Comparison of ENCODE assay signal across 2 cellular contexts in the genomic region with DNA sequence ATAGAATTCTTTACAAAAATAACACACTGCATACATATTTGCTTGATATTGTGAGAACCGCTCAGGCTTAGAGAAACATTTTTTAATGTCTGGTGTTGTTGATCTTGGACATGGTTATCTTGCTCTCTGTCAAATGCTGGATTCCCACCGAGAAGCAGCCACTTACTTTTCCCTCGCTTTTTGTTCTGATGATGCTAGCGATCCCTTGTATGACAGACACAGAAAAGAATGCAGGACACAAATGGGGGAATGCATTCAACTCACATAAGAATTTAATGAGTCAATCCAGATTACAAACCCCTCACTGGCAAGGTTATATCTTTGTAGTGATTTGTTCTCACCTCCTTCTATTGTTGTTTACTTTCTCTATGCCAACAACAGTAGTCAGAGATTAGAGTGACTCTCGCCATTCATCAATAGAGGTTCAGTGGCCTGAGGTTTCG.
TF ChIP-seq lines count a peak whose summit lies in the region.

No MANE protein-coding gene starts in this region.

TF ChIP-seq in A549, 52 proteins besides CTCF, POLR2A, EP300 and RAD21 (continued from another document):
- TF ChIP-seq SMC3 (IDR thresholded peaks at IDR 0.05) (no peak), FOSL2 (IDR thresholded peaks at IDR 0.05) (no peak), FOSL2 (CRISPR knock-in tag; IDR thresholded peaks at IDR 0.05) (peak; percentile 93), ZC3H11A (IDR thresholded peaks at IDR 0.05) (no peak), RFX5 (IDR thresholded peaks at IDR 0.05) (no peak), GATA3 (IDR thresholded peaks at IDR 0.05; ENCODE audit: borderline replicate concordance) (peak; percentile 80; the same call in 1 of the 2 replicates), TFCP2L1 (CRISPR knock-in tag; IDR thresholded peaks at IDR 0.05) (no peak), ZNF302 (CRISPR knock-in tag; IDR thresholded peaks at IDR 0.05) (no peak)
- TF ChIP-seq, protein P1, sequence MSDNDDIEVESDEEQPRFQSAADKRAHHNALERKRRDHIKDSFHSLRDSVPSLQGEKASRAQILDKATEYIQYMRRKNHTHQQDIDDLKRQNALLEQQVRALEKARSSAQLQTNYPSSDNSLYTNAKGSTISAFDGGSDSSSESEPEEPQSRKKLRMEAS (IDR thresholded peaks at IDR 0.05), result peak; percentile 85
- TF ChIP-seq, protein P2, sequence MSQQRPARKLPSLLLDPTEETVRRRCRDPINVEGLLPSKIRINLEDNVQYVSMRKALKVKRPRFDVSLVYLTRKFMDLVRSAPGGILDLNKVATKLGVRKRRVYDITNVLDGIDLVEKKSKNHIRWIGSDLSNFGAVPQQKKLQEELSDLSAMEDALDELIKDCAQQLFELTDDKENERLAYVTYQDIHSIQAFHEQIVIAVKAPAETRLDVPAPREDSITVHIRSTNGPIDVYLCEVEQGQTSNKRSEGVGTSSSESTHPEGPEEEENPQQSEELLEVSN (IDR thresholded peaks at IDR 0.05; ENCODE audit: borderline replicate concordance, low read depth), result peak; percentile 94
- TF ChIP-seq, protein P3, sequence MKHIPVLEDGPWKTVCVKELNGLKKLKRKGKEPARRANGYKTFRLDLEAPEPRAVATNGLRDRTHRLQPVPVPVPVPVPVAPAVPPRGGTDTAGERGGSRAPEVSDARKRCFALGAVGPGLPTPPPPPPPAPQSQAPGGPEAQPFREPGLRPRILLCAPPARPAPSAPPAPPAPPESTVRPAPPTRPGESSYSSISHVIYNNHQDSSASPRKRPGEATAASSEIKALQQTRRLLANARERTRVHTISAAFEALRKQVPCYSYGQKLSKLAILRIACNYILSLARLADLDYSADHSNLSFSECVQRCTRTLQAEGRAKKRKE (CRISPR knock-in tag; IDR thresholded peaks at IDR 0.05; ENCODE audit: low read depth), result peak; percentile 36; the same call in 1 of the 2 replicates

TF ChIP-seq in WTC11, 78 proteins besides CTCF, POLR2A, EP300 and RAD21 (continued from another document):
- TF ChIP-seq ZNF263 (CRISPR knock-in tag; IDR thresholded peaks at IDR 0.05; ENCODE audit: low read depth) (no peak), MXD4 (CRISPR knock-in tag; IDR thresholded peaks at IDR 0.05; ENCODE audit: borderline replicate concordance) (no peak), RELA (CRISPR knock-in tag; IDR thresholded peaks at IDR 0.05; ENCODE audit: borderline replicate concordance) (no peak)
- TF ChIP-seq, protein P4, sequence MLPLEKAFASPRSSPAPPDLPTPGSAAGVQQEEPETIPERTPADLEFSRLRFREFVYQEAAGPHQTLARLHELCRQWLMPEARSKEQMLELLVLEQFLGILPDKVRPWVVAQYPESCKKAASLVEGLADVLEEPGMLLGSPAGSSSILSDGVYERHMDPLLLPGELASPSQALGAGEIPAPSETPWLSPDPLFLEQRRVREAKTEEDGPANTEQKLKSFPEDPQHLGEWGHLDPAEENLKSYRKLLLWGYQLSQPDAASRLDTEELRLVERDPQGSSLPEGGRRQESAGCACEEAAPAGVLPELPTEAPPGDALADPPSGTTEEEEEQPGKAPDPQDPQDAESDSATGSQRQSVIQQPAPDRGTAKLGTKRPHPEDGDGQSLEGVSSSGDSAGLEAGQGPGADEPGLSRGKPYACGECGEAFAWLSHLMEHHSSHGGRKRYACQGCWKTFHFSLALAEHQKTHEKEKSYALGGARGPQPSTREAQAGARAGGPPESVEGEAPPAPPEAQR (CRISPR knock-in tag; IDR thresholded peaks at IDR 0.05), result no peak
